Comparison of ENCODE assay signal across 14 cellular contexts in the genomic region with DNA sequence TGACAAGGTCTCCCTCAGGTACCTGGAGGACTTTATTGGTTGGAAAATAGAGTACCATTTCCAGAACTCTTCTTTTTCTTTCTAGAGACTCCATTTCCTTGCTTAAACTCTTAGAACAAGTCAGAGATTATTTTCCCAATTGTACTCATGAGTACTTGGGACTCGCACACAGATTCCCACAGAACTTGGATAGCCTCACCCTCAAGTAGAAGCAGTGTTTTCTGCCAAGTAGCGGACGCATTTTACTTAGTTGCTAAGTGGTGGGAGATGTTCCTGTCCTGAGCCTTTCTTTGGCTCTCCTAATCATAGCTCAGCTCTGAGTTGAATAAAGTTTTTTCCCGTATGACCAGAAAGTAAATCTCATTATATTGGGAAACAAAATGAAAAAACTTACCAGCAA. TPM values are rescaled to one million over a fixed set of nuclear protein-coding genes. Genes with fewer than 3 reads are reported as not detected.
A peak's percentile ranks its signal among the peaks of the same experiment; 100 is the strongest.
DNase-seq lines count a peak whose midpoint lies in the region; ATAC-seq, FAIRE-seq and TF ChIP-seq lines count a peak whose summit lies in the region.
"Had no signal": no experiment of that assay in that cellular context is flagged by ENCODE, and none has a peak within 500 bp of the region (broad histone marks: within the 10 kb centered on the region; RNA-seq: fewer than 3 reads in every experiment).

No MANE protein-coding gene starts in this region.

- in situ Hi-C loops in HepG2 (cut with HindIII; ENCODE audit: extremely low pct_ligation_motif_present, low pct_unique_long_range_greater_than_20kb), result no loop called here

- H3K4me1 ChIP-seq in HepG2 (ENCODE audit: insufficient read depth, low read length) (peaks cover 18% of the 10 kb centered on the region), right lobe of liver (no peaks in the 10 kb centered on the region)
- peaks cover 9% of the 10 kb centered on the region for H3K4me1 ChIP-seq in CD4-positive, alpha-beta memory T cell (ENCODE audit: insufficient read depth, low read length)

- peaks cover 21% of the 10 kb centered on the region for H3K4me1 Mint-ChIP-seq in nephron progenitor cell
- peaks cover 0 to 19% (median 7%) of the 10 kb centered on the region in 4 donors for H3K4me1 Mint-ChIP-seq in CD4-positive, alpha-beta memory T cell

- no peak overlapping the region for H3K27ac ChIP-seq in HepG2 (ENCODE audit: extremely low read length, insufficient read depth, low read length)
- no peak overlapping the region for H3K27ac ChIP-seq in right lobe of liver
- no peak overlapping the region for H3K27ac ChIP-seq in CD4-positive, alpha-beta memory T cell (ENCODE audit: low read depth, low read length)
- H3K27ac ChIP-seq: A549, BLaER1, HL-60 had no signal

- no peak overlapping the region for H2AFZ ChIP-seq in HepG2 (ENCODE audit: low read length)

- TF ChIP-seq RAD21 in HepG2 (CRISPR knock-in tag; IDR thresholded peaks at IDR 0.05), result no peak

- H3K4me3 ChIP-seq in HepG2 (replicated peaks in 1 of 3; ENCODE audit: insufficient read depth in 1 of 3, low read depth in 2 of 3, low read length in 3 of 3), result no peak overlapping the region
- H3K4me3 ChIP-seq in right lobe of liver, result no peak overlapping the region
- H3K4me3 ChIP-seq in CD4-positive, alpha-beta memory T cell (ENCODE audit: low read length in 2 of 2), result no peak overlapping the region
- H3K4me3 ChIP-seq: A549, BLaER1 had no signal

- CTCF ChIA-PET in HepG2 (lab: Yijun Ruan, JAX; ENCODE audit: low intra/inter-chr PET ratio, low total read pairs), result no interaction called here
- CTCF ChIA-PET in CD4-positive, alpha-beta memory T cell (lab: Charles Lee; ENCODE audit: partially characterized antibody), result no interaction called here

- POLR2A ChIA-PET in HepG2 (lab: Yijun Ruan, JAX), result no interaction called here
- POLR2A ChIA-PET in CD4-positive, alpha-beta memory T cell (lab: Charles Lee; ENCODE audit: partially characterized antibody), result no interaction called here

- H3K9ac ChIP-seq in HepG2 (ENCODE audit: insufficient read depth, low read depth, low read length), result no peak overlapping the region
- H3K9ac ChIP-seq: BLaER1 had no signal

- no peak for TF ChIP-seq EP300 in HepG2 (IDR thresholded peaks at IDR 0.05; ENCODE audit: low read depth in 2 of 2, low read length in 2 of 2)
- TF ChIP-seq EP300 in HepG2 (CRISPR knock-in tag; IDR thresholded peaks at IDR 0.05; ENCODE audit: borderline replicate concordance), result no peak

- DNase-seq in HepG2 (ENCODE audit: low spot score), result no peak
- no peak for DNase-seq in right lobe of liver
- DNase-seq in nephron progenitor cell, result no peak
- DNase-seq in MV-4-11 (lab: John Stamatoyannopoulos, UW), result no peak
- DNase-seq in omental fat pad (ENCODE audit: low spot score), result no peak
- DNase-seq in CD4-positive, alpha-beta memory T cell, result no peak
- DNase-seq: AML-193, DMS53, GF-D8 had no signal

- H3K27ac Mint-ChIP-seq in nephron progenitor cell, result peak overlapping the region; percentile 59
- no peak overlapping the region for H3K27ac Mint-ChIP-seq in CD4-positive, alpha-beta memory T cell

- no peaks in the 10 kb centered on the region for H3K9me3 ChIP-seq in HepG2 (ENCODE audit: low read length)
- no peaks in the 10 kb centered on the region for H3K9me3 ChIP-seq in right lobe of liver
- no peaks in the 10 kb centered on the region for H3K9me3 ChIP-seq in CD4-positive, alpha-beta memory T cell (ENCODE audit: control insufficient read depth in 1 of 2, low read length in 2 of 2)
- H3K9me3 ChIP-seq: A549, BLaER1 had no signal

- TSS peak; percentile 32 for BruUV-seq in HepG2 (replicated peaks; lab: Mats Ljungman, UMichigan)

- no peak overlapping the region for H3K4me2 ChIP-seq in HepG2 (ENCODE audit: low read depth, low read length)
- H3K4me2 ChIP-seq: A549, BLaER1 had no signal

- no peaks in the 10 kb centered on the region for H3K9me3 Mint-ChIP-seq in nephron progenitor cell
- peaks cover 0 to 2% (median 0%) of the 10 kb centered on the region in 8 donors for H3K9me3 Mint-ChIP-seq in CD4-positive, alpha-beta memory T cell

- no peak for TF ChIP-seq POLR2A in HepG2 (IDR thresholded peaks at IDR 0.05; ENCODE audit: insufficient read depth in 1 of 2, low read depth in 2 of 2, low read length in 2 of 2)
- no peak for TF ChIP-seq POLR2A in right lobe of liver (IDR thresholded peaks at IDR 0.05)

- 98% methylated on average over 4 of the region's 4 CpGs for WGBS in HepG2 (ENCODE audit: low lambda C conversion rate)
- WGBS in right lobe of liver (ENCODE audit: insufficient coverage, low coverage, low lambda C conversion rate, missing lambda C conversion rate), result 64% methylated on average over 4 of the region's 4 CpGs

- ATAC-seq in HepG2, result no peak
- ATAC-seq in right lobe of liver, result no peak
- no peak for ATAC-seq in omental fat pad (ENCODE audit: low FRiP score)
- ATAC-seq: A549 had no signal

- H3K27me3 Mint-ChIP-seq in nephron progenitor cell (ENCODE audit: low read depth, poor library complexity), result peaks cover 6% of the 10 kb centered on the region
- H3K27me3 Mint-ChIP-seq in CD4-positive, alpha-beta memory T cell, result peaks cover 0 to 4% of the 10 kb centered on the region in 2 donors

- peaks cover 0 to 5% of the 10 kb centered on the region in 2 experiments; a peak in 2 of 5 replicates for H3K27me3 ChIP-seq in HepG2 (ENCODE audit: control insufficient read depth in 1 of 2, insufficient read depth in 2 of 2, low read length in 2 of 2)
- H3K27me3 ChIP-seq in right lobe of liver, result no peaks in the 10 kb centered on the region
- H3K27me3 ChIP-seq in CD4-positive, alpha-beta memory T cell (ENCODE audit: insufficient read depth, low read length), result peaks cover 4% of the 10 kb centered on the region
- H3K27me3 ChIP-seq: BLaER1 had no signal

- H3K36me3 ChIP-seq in HepG2 (replicated peaks in 1 of 2; ENCODE audit: control insufficient read depth in 1 of 2, insufficient read depth in 2 of 2, low read length in 2 of 2) (peaks cover 28 to 39% of the 10 kb centered on the region in 2 experiments), right lobe of liver (peaks cover 0 to 35% (median 14%) of the 10 kb centered on the region in 4 donors)
- H3K36me3 ChIP-seq in CD4-positive, alpha-beta memory T cell (ENCODE audit: insufficient read depth, low read length), result peaks cover 25% of the 10 kb centered on the region

- intact Hi-C loops in HepG2 (cut with micrococcal nuclease; ENCODE audit: unreplicated experiment) (no loop called here), right lobe of liver (cut with DNase I) (no loop called here)
- intact Hi-C loops in CD4-positive, alpha-beta memory T cell (cut with micrococcal nuclease), result no loop called here

- no peaks in the 10 kb centered on the region for H3K79me2 ChIP-seq in HepG2 (ENCODE audit: insufficient read depth, low read length)

- H3K36me3 Mint-ChIP-seq in nephron progenitor cell (ENCODE audit: low read depth), result peaks cover 21% of the 10 kb centered on the region
- peaks cover 9 to 32% of the 10 kb centered on the region in 2 donors for H3K36me3 Mint-ChIP-seq in CD4-positive, alpha-beta memory T cell

- TF ChIP-seq CTCF in HepG2 (CRISPR knock-in tag; IDR thresholded peaks at IDR 0.05) (no peak), right lobe of liver (IDR thresholded peaks at IDR 0.05) (no peak), nephron progenitor cell (IDR thresholded peaks at IDR 0.05) (no peak), omental fat pad (IDR thresholded peaks at IDR 0.05) (no peak)

- no peak for FAIRE-seq in HepG2 (lab: Jason Lieb, UNC)
- FAIRE-seq: A549, H54 had no signal

- H3K4me3 Mint-ChIP-seq in nephron progenitor cell, result no peak overlapping the region
- H3K4me3 Mint-ChIP-seq in CD4-positive, alpha-beta memory T cell, result no peak overlapping the region

- no peaks in the 10 kb centered on the region for H4K20me1 ChIP-seq in HepG2 (ENCODE audit: insufficient read depth, low read length)

RNA-seq across cellular contexts. Expression of a gene that starts 17.2 kb away (rescaled TPM):
- total RNA-seq in HepG2 (2016; rRNA removed; fragmentation: Illumina TruSeq; extraction: Trizol), result 0.38 TPM in 1 of 2 replicates, not detected in the other
- 0.20 and 0.26 TPM in 2 replicates for total RNA-seq in HepG2 (2016; cell fraction: cytosol; rRNA removed; fragmentation: Illumina TruSeq; extraction: Trizol; ENCODE audit: low read depth)
- total RNA-seq in HepG2 (2016; cell fraction: insoluble cytoplasmic fraction; rRNA removed; fragmentation: Illumina TruSeq; extraction: Trizol), result 0.15 TPM in 1 of 2 replicates, not detected in the other
- total RNA-seq in HepG2 (2016; cell fraction: membrane; rRNA removed; fragmentation: Illumina TruSeq; extraction: Trizol), result 0.07 and 0.43 TPM in 2 replicates
- total RNA-seq in HepG2 (2016; cell fraction: nucleus; rRNA removed; fragmentation: Illumina TruSeq; extraction: Trizol), result 0.25 and 0.37 TPM in 2 replicates
- 0.79 and 1.0 TPM in 2 replicates for polyA plus RNA-seq in HepG2 (2011; rRNA removed)
- polyA plus RNA-seq in HepG2 (2011; cell fraction: cytosol; rRNA removed), result 0.54 and 0.83 TPM in 2 replicates
- polyA plus RNA-seq in HepG2 (2011; cell fraction: nucleus; rRNA removed), result 5.5 and 6.9 TPM in 2 replicates
- 1.1 and 1.2 TPM in 2 replicates for polyA plus RNA-seq in HepG2 (2012)
- 0.17 and 0.28 TPM in 2 replicates for polyA plus RNA-seq in HepG2 (2016; cell fraction: cytosol; fragmentation: Illumina TruSeq; extraction: Trizol; ENCODE audit: low read depth)
- 0.23 TPM in 1 of 2 replicates, not detected in the other for polyA plus RNA-seq in HepG2 (2016; cell fraction: insoluble cytoplasmic fraction; fragmentation: Illumina TruSeq; extraction: Trizol; ENCODE audit: low read depth)
- polyA plus RNA-seq in HepG2 (2016; cell fraction: membrane; fragmentation: Illumina TruSeq; extraction: Trizol; ENCODE audit: low read depth), result 0.19 and 0.29 TPM in 2 replicates
- 0.96 and 1.8 TPM in 2 replicates for polyA plus RNA-seq in HepG2 (2016; cell fraction: nucleus; fragmentation: Illumina TruSeq; extraction: Trizol; ENCODE audit: insufficient read depth, low read depth)
- polyA minus RNA-seq in HepG2 (2011; rRNA and poly(A)+ RNA removed; ENCODE audit: low replicate concordance), result 1.8 and 2.7 TPM in 2 replicates
- 0.59 and 0.79 TPM in 2 replicates for polyA minus RNA-seq in HepG2 (2011; cell fraction: cytosol; rRNA and poly(A)+ RNA removed)
- polyA minus RNA-seq in HepG2 (2011; cell fraction: nucleus; rRNA and poly(A)+ RNA removed), result 0.50 and 1.3 TPM in 2 replicates
- not detected for total RNA-seq in right lobe of liver
- not detected for polyA plus RNA-seq in PFSK-1 (2012; ENCODE audit: insufficient read length, low read depth)
- total RNA-seq in omental fat pad, result not detected
- not detected for total RNA-seq in CD4-positive, alpha-beta memory T cell
- polyA plus RNA-seq in CD4-positive, alpha-beta memory T cell, result not detected

RNA-seq across cellular contexts. Expression of a gene that starts 28.5 kb away (rescaled TPM):
- total RNA-seq in HepG2 (2016; rRNA removed; fragmentation: Illumina TruSeq; extraction: Trizol) (21.5 and 21.7 TPM in 2 replicates), right lobe of liver (10 to 100 TPM; 12.3 to 24.0 (median 16.3) TPM), omental fat pad (10 to 100 TPM; 14.6 to 29.3 (median 24.7) TPM)
- 10.8 and 11.1 TPM in 2 replicates for total RNA-seq in HepG2 (2016; cell fraction: cytosol; rRNA removed; fragmentation: Illumina TruSeq; extraction: Trizol; ENCODE audit: low read depth)
- 16.3 and 22.5 TPM in 2 replicates for total RNA-seq in HepG2 (2016; cell fraction: insoluble cytoplasmic fraction; rRNA removed; fragmentation: Illumina TruSeq; extraction: Trizol)
- 11.0 and 11.4 TPM in 2 replicates for total RNA-seq in HepG2 (2016; cell fraction: membrane; rRNA removed; fragmentation: Illumina TruSeq; extraction: Trizol)
- total RNA-seq in HepG2 (2016; cell fraction: nucleus; rRNA removed; fragmentation: Illumina TruSeq; extraction: Trizol), result 33.1 and 40.6 TPM in 2 replicates
- polyA plus RNA-seq in HepG2 (2011; rRNA removed), result 37.0 and 43.1 TPM in 2 replicates
- 15.7 and 25.3 TPM in 2 replicates for polyA plus RNA-seq in HepG2 (2011; cell fraction: cytosol; rRNA removed)
- 233 and 267 TPM in 2 replicates for polyA plus RNA-seq in HepG2 (2011; cell fraction: nucleus; rRNA removed)
- polyA plus RNA-seq in HepG2 (2012), result 31.5 and 37.5 TPM in 2 replicates
- 5.5 and 5.9 TPM in 2 replicates for polyA plus RNA-seq in HepG2 (2016; cell fraction: cytosol; fragmentation: Illumina TruSeq; extraction: Trizol; ENCODE audit: low read depth)
- 19.5 and 31.5 TPM in 2 replicates for polyA plus RNA-seq in HepG2 (2016; cell fraction: insoluble cytoplasmic fraction; fragmentation: Illumina TruSeq; extraction: Trizol; ENCODE audit: low read depth)
- 11.5 and 14.8 TPM in 2 replicates for polyA plus RNA-seq in HepG2 (2016; cell fraction: membrane; fragmentation: Illumina TruSeq; extraction: Trizol; ENCODE audit: low read depth)
- 63.8 and 69.6 TPM in 2 replicates for polyA plus RNA-seq in HepG2 (2016; cell fraction: nucleus; fragmentation: Illumina TruSeq; extraction: Trizol; ENCODE audit: insufficient read depth, low read depth)
- 159 and 251 TPM in 2 replicates for polyA minus RNA-seq in HepG2 (2011; rRNA and poly(A)+ RNA removed; ENCODE audit: low replicate concordance)
- polyA minus RNA-seq in HepG2 (2011; cell fraction: cytosol; rRNA and poly(A)+ RNA removed), result 44.5 and 51.3 TPM in 2 replicates
- polyA minus RNA-seq in HepG2 (2011; cell fraction: nucleus; rRNA and poly(A)+ RNA removed), result 140 and 150 TPM in 2 replicates
- 271 TPM for polyA plus RNA-seq in PFSK-1 (2012; ENCODE audit: insufficient read length, low read depth)
- 10 to 100 TPM; 47.6 to 49.3 TPM for total RNA-seq in CD4-positive, alpha-beta memory T cell
- polyA plus RNA-seq in CD4-positive, alpha-beta memory T cell, result 10 to 100 TPM; 11.3 to 24.1 TPM

RNA-seq across cellular contexts. Expression of a gene that starts 29.6 kb away (rescaled TPM):
- total RNA-seq in HepG2 (2016; rRNA removed; fragmentation: Illumina TruSeq; extraction: Trizol), result not detected in 2 replicates
- total RNA-seq in HepG2 (2016; cell fraction: cytosol; rRNA removed; fragmentation: Illumina TruSeq; extraction: Trizol; ENCODE audit: low read depth), result not detected in 2 replicates
- not detected in 2 replicates for total RNA-seq in HepG2 (2016; cell fraction: insoluble cytoplasmic fraction; rRNA removed; fragmentation: Illumina TruSeq; extraction: Trizol)
- total RNA-seq in HepG2 (2016; cell fraction: membrane; rRNA removed; fragmentation: Illumina TruSeq; extraction: Trizol), result not detected in 2 replicates
- not detected in 2 replicates for total RNA-seq in HepG2 (2016; cell fraction: nucleus; rRNA removed; fragmentation: Illumina TruSeq; extraction: Trizol)
- polyA plus RNA-seq in HepG2 (2011; rRNA removed), result 0.05 and 0.07 TPM in 2 replicates
- polyA plus RNA-seq in HepG2 (2011; cell fraction: cytosol; rRNA removed), result not detected in 2 replicates
- polyA plus RNA-seq in HepG2 (2011; cell fraction: nucleus; rRNA removed), result 0.24 and 0.43 TPM in 2 replicates
- polyA plus RNA-seq in HepG2 (2012), result 0.17 TPM in 1 of 2 replicates, not detected in the other
- polyA plus RNA-seq in HepG2 (2016; cell fraction: cytosol; fragmentation: Illumina TruSeq; extraction: Trizol; ENCODE audit: low read depth), result not detected in 2 replicates
- polyA plus RNA-seq in HepG2 (2016; cell fraction: insoluble cytoplasmic fraction; fragmentation: Illumina TruSeq; extraction: Trizol; ENCODE audit: low read depth), result not detected in 2 replicates
- polyA plus RNA-seq in HepG2 (2016; cell fraction: membrane; fragmentation: Illumina TruSeq; extraction: Trizol; ENCODE audit: low read depth), result not detected in 2 replicates
- not detected in 2 replicates for polyA plus RNA-seq in HepG2 (2016; cell fraction: nucleus; fragmentation: Illumina TruSeq; extraction: Trizol; ENCODE audit: insufficient read depth, low read depth)
- polyA minus RNA-seq in HepG2 (2011; rRNA and poly(A)+ RNA removed; ENCODE audit: low replicate concordance), result not detected in 2 replicates
- not detected in 2 replicates for polyA minus RNA-seq in HepG2 (2011; cell fraction: cytosol; rRNA and poly(A)+ RNA removed)
- polyA minus RNA-seq in HepG2 (2011; cell fraction: nucleus; rRNA and poly(A)+ RNA removed), result not detected in 2 replicates
- total RNA-seq in right lobe of liver, result not detected
- not detected for polyA plus RNA-seq in PFSK-1 (2012; ENCODE audit: insufficient read length, low read depth)
- total RNA-seq in omental fat pad, result under 1 TPM in 1 of 4 donors, not detected in 3; 0.79 TPM
- total RNA-seq in CD4-positive, alpha-beta memory T cell, result not detected
- not detected for polyA plus RNA-seq in CD4-positive, alpha-beta memory T cell
- polyA plus RNA-seq: A549 had no signal

RNA-seq across cellular contexts. Expression of a gene that starts 33.6 kb away (rescaled TPM):
- total RNA-seq in HepG2 (2016; rRNA removed; fragmentation: Illumina TruSeq; extraction: Trizol) (73.9 and 135 TPM in 2 replicates), right lobe of liver (100 to 1,000 TPM in 3 of 6 experiments, 10 to 100 TPM in 3; 57.5 to 151 (median 90.3) TPM), omental fat pad (100 to 1,000 TPM in 1 of 4 donors, 10 to 100 TPM in 3; 37.4 to 106 (median 83.6) TPM)
- 30.4 and 34.3 TPM in 2 replicates for total RNA-seq in HepG2 (2016; cell fraction: cytosol; rRNA removed; fragmentation: Illumina TruSeq; extraction: Trizol; ENCODE audit: low read depth)
- 73.5 and 136 TPM in 2 replicates for total RNA-seq in HepG2 (2016; cell fraction: insoluble cytoplasmic fraction; rRNA removed; fragmentation: Illumina TruSeq; extraction: Trizol)
- 79.1 and 85.5 TPM in 2 replicates for total RNA-seq in HepG2 (2016; cell fraction: membrane; rRNA removed; fragmentation: Illumina TruSeq; extraction: Trizol)
- total RNA-seq in HepG2 (2016; cell fraction: nucleus; rRNA removed; fragmentation: Illumina TruSeq; extraction: Trizol), result 134 and 158 TPM in 2 replicates
- polyA plus RNA-seq in HepG2 (2011; rRNA removed), result 417 and 462 TPM in 2 replicates
- polyA plus RNA-seq in HepG2 (2011; cell fraction: cytosol; rRNA removed), result 356 and 373 TPM in 2 replicates
- polyA plus RNA-seq in HepG2 (2011; cell fraction: nucleus; rRNA removed), result 1,568 and 1,774 TPM in 2 replicates
- 192 and 216 TPM in 2 replicates for polyA plus RNA-seq in HepG2 (2012)
- 27.4 and 30.4 TPM in 2 replicates for polyA plus RNA-seq in HepG2 (2016; cell fraction: cytosol; fragmentation: Illumina TruSeq; extraction: Trizol; ENCODE audit: low read depth)
- 63.2 and 70.8 TPM in 2 replicates for polyA plus RNA-seq in HepG2 (2016; cell fraction: insoluble cytoplasmic fraction; fragmentation: Illumina TruSeq; extraction: Trizol; ENCODE audit: low read depth)
- polyA plus RNA-seq in HepG2 (2016; cell fraction: membrane; fragmentation: Illumina TruSeq; extraction: Trizol; ENCODE audit: low read depth), result 56.1 and 58.9 TPM in 2 replicates
- polyA plus RNA-seq in HepG2 (2016; cell fraction: nucleus; fragmentation: Illumina TruSeq; extraction: Trizol; ENCODE audit: insufficient read depth, low read depth), result 255 and 265 TPM in 2 replicates
- 193 and 937 TPM in 2 replicates for polyA minus RNA-seq in HepG2 (2011; rRNA and poly(A)+ RNA removed; ENCODE audit: low replicate concordance)
- 155 and 193 TPM in 2 replicates for polyA minus RNA-seq in HepG2 (2011; cell fraction: cytosol; rRNA and poly(A)+ RNA removed)
- 359 and 416 TPM in 2 replicates for polyA minus RNA-seq in HepG2 (2011; cell fraction: nucleus; rRNA and poly(A)+ RNA removed)
- 71.1 TPM for polyA plus RNA-seq in PFSK-1 (2012; ENCODE audit: insufficient read length, low read depth)
- total RNA-seq in CD4-positive, alpha-beta memory T cell, result 10 to 100 TPM; 21.9 to 25.1 TPM
- polyA plus RNA-seq in CD4-positive, alpha-beta memory T cell, result 10 to 100 TPM; 18.9 to 21.7 TPM

RNA-seq across cellular contexts. Expression of a gene that starts 33.8 kb away (rescaled TPM):
- total RNA-seq in HepG2 (2016; rRNA removed; fragmentation: Illumina TruSeq; extraction: Trizol), result 130 and 207 TPM in 2 replicates
- total RNA-seq in HepG2 (2016; cell fraction: cytosol; rRNA removed; fragmentation: Illumina TruSeq; extraction: Trizol; ENCODE audit: low read depth), result 237 and 301 TPM in 2 replicates
- 124 and 208 TPM in 2 replicates for total RNA-seq in HepG2 (2016; cell fraction: insoluble cytoplasmic fraction; rRNA removed; fragmentation: Illumina TruSeq; extraction: Trizol)
- total RNA-seq in HepG2 (2016; cell fraction: membrane; rRNA removed; fragmentation: Illumina TruSeq; extraction: Trizol), result 240 and 276 TPM in 2 replicates
- 132 and 154 TPM in 2 replicates for total RNA-seq in HepG2 (2016; cell fraction: nucleus; rRNA removed; fragmentation: Illumina TruSeq; extraction: Trizol)
- polyA plus RNA-seq in HepG2 (2011; rRNA removed), result 280 and 382 TPM in 2 replicates
- polyA plus RNA-seq in HepG2 (2011; cell fraction: cytosol; rRNA removed), result 388 and 397 TPM in 2 replicates
- 165 and 172 TPM in 2 replicates for polyA plus RNA-seq in HepG2 (2011; cell fraction: nucleus; rRNA removed)
- polyA plus RNA-seq in HepG2 (2012), result 120 and 153 TPM in 2 replicates
- 273 and 357 TPM in 2 replicates for polyA plus RNA-seq in HepG2 (2016; cell fraction: cytosol; fragmentation: Illumina TruSeq; extraction: Trizol; ENCODE audit: low read depth)
- 125 and 139 TPM in 2 replicates for polyA plus RNA-seq in HepG2 (2016; cell fraction: insoluble cytoplasmic fraction; fragmentation: Illumina TruSeq; extraction: Trizol; ENCODE audit: low read depth)
- 241 and 285 TPM in 2 replicates for polyA plus RNA-seq in HepG2 (2016; cell fraction: membrane; fragmentation: Illumina TruSeq; extraction: Trizol; ENCODE audit: low read depth)
- 232 and 249 TPM in 2 replicates for polyA plus RNA-seq in HepG2 (2016; cell fraction: nucleus; fragmentation: Illumina TruSeq; extraction: Trizol; ENCODE audit: insufficient read depth, low read depth)
- polyA minus RNA-seq in HepG2 (2011; rRNA and poly(A)+ RNA removed; ENCODE audit: low replicate concordance), result 164 and 175 TPM in 2 replicates
- polyA minus RNA-seq in HepG2 (2011; cell fraction: cytosol; rRNA and poly(A)+ RNA removed), result 98.3 and 110 TPM in 2 replicates
- polyA minus RNA-seq in HepG2 (2011; cell fraction: nucleus; rRNA and poly(A)+ RNA removed), result 161 and 181 TPM in 2 replicates
- 10 to 100 TPM; 30.7 to 65.8 (median 35.9) TPM for total RNA-seq in right lobe of liver
- polyA plus RNA-seq in PFSK-1 (2012; ENCODE audit: insufficient read length, low read depth), result 80.9 TPM
- total RNA-seq in omental fat pad, result 100 to 1,000 TPM; 114 to 197 (median 157) TPM
- 100 to 1,000 TPM; 103 to 109 TPM for total RNA-seq in CD4-positive, alpha-beta memory T cell
- 100 to 1,000 TPM; 279 to 443 TPM for polyA plus RNA-seq in CD4-positive, alpha-beta memory T cell
